ENCODE assay signal across 9 cellular contexts in the genomic region with DNA sequence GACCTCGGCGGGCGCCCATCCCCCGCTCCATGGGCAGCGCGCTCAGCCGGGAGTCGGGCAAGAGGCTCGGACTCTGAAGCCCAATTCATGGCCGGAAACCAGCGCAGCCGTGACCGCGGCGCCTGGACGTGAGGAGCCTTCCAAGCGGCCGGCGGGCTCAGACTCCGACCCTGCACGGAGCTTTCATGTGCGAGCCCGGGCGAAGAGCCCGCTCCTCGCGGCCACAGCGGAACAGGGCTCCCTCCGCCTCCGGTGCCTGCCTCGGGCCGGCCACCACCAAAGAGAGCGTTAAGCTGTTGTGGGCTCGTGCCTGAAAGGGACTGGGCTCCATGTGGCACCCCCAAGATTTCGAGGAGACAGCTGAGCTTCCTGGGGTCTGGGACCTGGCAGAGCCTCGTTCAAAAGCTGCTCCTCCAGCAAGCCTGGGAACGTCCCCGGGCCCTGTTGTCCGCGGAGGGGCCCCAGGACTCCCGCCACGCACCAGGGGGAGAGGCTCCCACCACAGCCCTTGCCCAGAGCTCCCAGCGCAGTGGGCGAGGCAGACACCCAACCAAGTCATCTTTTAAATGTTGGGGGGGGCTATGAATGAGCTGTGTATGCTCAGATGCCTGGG. TPM values are rescaled to one million over a fixed set of nuclear protein-coding genes. Genes with fewer than 3 reads are reported as not detected.
DNase-seq lines count a peak whose midpoint lies in the region; ATAC-seq and TF ChIP-seq lines count a peak whose summit lies in the region.
"Had no signal": no experiment of that assay in that cellular context is flagged by ENCODE, and none has a peak within 500 bp of the region (broad histone marks: within the 10 kb centered on the region; RNA-seq: fewer than 3 reads in every experiment).

No MANE protein-coding gene starts in this region.

- TF ChIP-seq EP300 in esophagus muscularis mucosa (IDR thresholded peaks at IDR 0.05) (no peak), neural cell (conservative IDR thresholded peaks at IDR 0.05; ENCODE audit: poor library complexity, severe bottlenecking) (no peak)

- H3K9me3 ChIP-seq in HUES64 (ENCODE audit: insufficient read depth, low read depth, low read length) (no peaks in the 10 kb centered on the region), esophagus muscularis mucosa (no peaks in the 10 kb centered on the region), neural cell (ENCODE audit: low read length) (no peaks in the 10 kb centered on the region)

- POLR2A ChIA-PET in activated CD4-positive, alpha-beta T cell treated with anti-CD3 and anti-CD28 coated beads for 36 hours (lab: Charles Lee), result no interaction called here

- peaks cover 0 to 24% (median 9%) of the 10 kb centered on the region in 7 donors for H3K9me3 Mint-ChIP-seq in CD14-positive monocyte
- H3K9me3 Mint-ChIP-seq in activated CD4-positive, alpha-beta T cell treated with anti-CD3 and anti-CD28 coated beads for 36 hours (ENCODE audit: low read depth), result no peaks in the 10 kb centered on the region
- H3K9me3 Mint-ChIP-seq: activated B cell treated with CpG ODN at 0.5 μM for 24 hours had no signal

- H3K36me3 Mint-ChIP-seq in CD14-positive monocyte, result peaks cover 6 to 13% of the 10 kb centered on the region in 2 donors
- H3K36me3 Mint-ChIP-seq in activated CD4-positive, alpha-beta T cell treated with anti-CD3 and anti-CD28 coated beads for 36 hours (ENCODE audit: low read depth), result no peaks in the 10 kb centered on the region

- no peak for ATAC-seq in activated CD4-positive, alpha-beta T cell treated with anti-CD3 and anti-CD28 coated beads for 36 hours
- no peak for ATAC-seq in GM19397 (IDR thresholded peaks at IDR 0.05; ENCODE audit: unreplicated experiment)

- H3K9me2 ChIP-seq in neural cell (ENCODE audit: insufficient read depth, low read length), result no peaks in the 10 kb centered on the region

- H3K36me3 ChIP-seq in HUES64 (ENCODE audit: insufficient read depth, low read length), result no peaks in the 10 kb centered on the region
- H3K36me3 ChIP-seq in esophagus muscularis mucosa, result no peaks in the 10 kb centered on the region
- H3K36me3 ChIP-seq in neural cell (ENCODE audit: insufficient read depth, low read length), result no peaks in the 10 kb centered on the region

- peak; percentile 43 for DNase-seq in CD14-positive monocyte (ENCODE audit: low spot score)
- DNase-seq in esophagus muscularis mucosa (ENCODE audit: extremely low spot score), result no peak
- DNase-seq in activated CD4-positive, alpha-beta T cell treated with anti-CD3 and anti-CD28 coated beads for 36 hours, result no peak
- DNase-seq in retina, result no peak
- DNase-seq in SKM-1 (lab: John Stamatoyannopoulos, UW; ENCODE audit: unreplicated experiment), result no peak
- DNase-seq: activated B cell treated with CpG ODN at 0.5 μM for 24 hours had no signal

- no peaks in the 10 kb centered on the region for H3F3A ChIP-seq in neural cell (ENCODE audit: insufficient read depth, low read length, poor library complexity, severe bottlenecking)

- peaks cover 22% of the 10 kb centered on the region for H3K4me1 Mint-ChIP-seq in CD14-positive monocyte
- H3K4me1 Mint-ChIP-seq in activated CD4-positive, alpha-beta T cell treated with anti-CD3 and anti-CD28 coated beads for 36 hours, result peaks cover 12% of the 10 kb centered on the region

- peak overlapping the region in 1 of 2 donors; percentile 54 for H3K4me3 Mint-ChIP-seq in CD14-positive monocyte
- no peak overlapping the region for H3K4me3 Mint-ChIP-seq in activated CD4-positive, alpha-beta T cell treated with anti-CD3 and anti-CD28 coated beads for 36 hours

- CTCF ChIA-PET in activated CD4-positive, alpha-beta T cell treated with anti-CD3 and anti-CD28 coated beads for 36 hours (lab: Charles Lee), result interaction anchor here (0.6 to 1.2 kb wide), 2 partner anchors 20 to 117 kb away, joined by 3 to 5 read pairs; no protein-coding TSS in a partner anchor

- no peak for TF ChIP-seq POLR2A in esophagus muscularis mucosa (IDR thresholded peaks at IDR 0.05; ENCODE audit: low read depth)

- H3K9ac ChIP-seq in HUES64 (ENCODE audit: low read depth, low read length) (no peak overlapping the region), neural cell (ENCODE audit: low read length) (peak overlapping the region; percentile 74)

- no peak overlapping the region for H3K27ac Mint-ChIP-seq in CD14-positive monocyte
- H3K27ac Mint-ChIP-seq in activated CD4-positive, alpha-beta T cell treated with anti-CD3 and anti-CD28 coated beads for 36 hours, result no peak overlapping the region
- H3K27ac Mint-ChIP-seq: activated B cell treated with CpG ODN at 0.5 μM for 24 hours had no signal

- peaks cover 68 to 93% (median 75%) of the 10 kb centered on the region in 3 donors for H3K27me3 Mint-ChIP-seq in CD14-positive monocyte (ENCODE audit: low read depth in 3 of 3)
- peaks cover 56% of the 10 kb centered on the region for H3K27me3 Mint-ChIP-seq in activated CD4-positive, alpha-beta T cell treated with anti-CD3 and anti-CD28 coated beads for 36 hours

- intact Hi-C loops in CD14-positive monocyte (cut with micrococcal nuclease), result no loop called here
- intact Hi-C loops in esophagus muscularis mucosa (cut with DNase I), result no loop called here
- intact Hi-C loops in activated CD4-positive, alpha-beta T cell treated with anti-CD3 and anti-CD28 coated beads for 36 hours (cut with DNase I, micrococcal nuclease), result no loop called here

- H3K27ac ChIP-seq in HUES64 (ENCODE audit: low read depth, low read length) (no peak overlapping the region), esophagus muscularis mucosa (replicated peaks in 1 of 4) (no peak overlapping the region), neural cell (ENCODE audit: low read length) (no peak overlapping the region)

- no peak for TF ChIP-seq CTCF in CD14-positive monocyte (IDR thresholded peaks at IDR 0.05)
- no peak for TF ChIP-seq CTCF in esophagus muscularis mucosa (IDR thresholded peaks at IDR 0.05)
- TF ChIP-seq CTCF in neural cell (IDR thresholded peaks at IDR 0.05; ENCODE audit: poor library complexity, severe bottlenecking), result no peak

- 10% methylated on average over 44 of the region's 44 CpGs for WGBS in HUES64
- 0% methylated on average over 1 of the region's 44 CpGs for WGBS in esophagus muscularis mucosa

- H2AFZ ChIP-seq in neural cell (ENCODE audit: low read depth, low read length), result no peak overlapping the region

- H4K20me1 ChIP-seq in neural cell (ENCODE audit: insufficient read depth), result peaks cover 8% of the 10 kb centered on the region

- H3K4me1 ChIP-seq in HUES64 (ENCODE audit: insufficient read depth, low read length) (0 out of 2 replicates have a peak, but pooled peaks cover 6% of the 10 kb centered on the region), esophagus muscularis mucosa (peaks cover 18 to 53% (median 46%) of the 10 kb centered on the region in 4 donors)

- H3K79me2 ChIP-seq in neural cell (replicated peaks; ENCODE audit: insufficient read depth, low read length), result no peaks in the 10 kb centered on the region

- H3K4me3 ChIP-seq in HUES64 (ENCODE audit: low read length) (peak overlapping the region; percentile 51), esophagus muscularis mucosa (peak overlapping the region; percentile 57 to 69 (median 60)), neural cell (ENCODE audit: low read length) (peak overlapping the region; percentile 81)

- TF ChIP-seq RAD21 in neural cell (conservative IDR thresholded peaks at IDR 0.05), result no peak

- H3K4me2 ChIP-seq in neural cell (ENCODE audit: low read length), result peak overlapping the region; percentile 44

- peaks cover 100% of the 10 kb centered on the region for H3K27me3 ChIP-seq in HUES64 (ENCODE audit: insufficient read depth, low read length)
- H3K27me3 ChIP-seq in esophagus muscularis mucosa, result peaks cover 10 to 99% (median 41%) of the 10 kb centered on the region in 4 donors
- H3K27me3 ChIP-seq in neural cell (ENCODE audit: insufficient read depth, low read depth, low read length), result peaks cover 61% of the 10 kb centered on the region

TF ChIP-seq in neural cell, 6 proteins besides CTCF, POLR2A, EP300 and RAD21:
- TF ChIP-seq TAF1 (IDR thresholded peaks at IDR 0.05; ENCODE audit: low read depth), result no peak
- no peak for TF ChIP-seq MXI1 (conservative IDR thresholded peaks at IDR 0.05; ENCODE audit: poor library complexity, severe bottlenecking)

RNA-seq across cellular contexts. Expression of gene GRID1, which starts 0.8 kb away (rescaled TPM):
- polyA plus RNA-seq in CD14-positive monocyte (not detected), neural cell (7.3 and 10.4 TPM in 2 replicates)
- 0.40 TPM for polyA plus RNA-seq in HUES64 (2013, experiment 1 of 2)
- polyA plus RNA-seq in HUES64 (2013, experiment 2 of 2), result 0.19 TPM
- 1 to 10 TPM in 2 of 4 donors, under 1 TPM in 2; under 0.01 to 1.3 (median 1.1) TPM for total RNA-seq in esophagus muscularis mucosa
- polyA minus RNA-seq in neural cell, result 24.3 and 25.1 TPM in 2 replicates
- total RNA-seq in activated CD4-positive, alpha-beta T cell treated with anti-CD3 and anti-CD28 coated beads for 36 hours, result not detected
- total RNA-seq: activated B cell treated with CpG ODN at 0.5 μM for 24 hours had no signal
